20 cellular contexts compared by ENCODE assay signal in genomic region chr2:238081561-238081960, GRCh38. TPM values are rescaled to one million over a fixed set of nuclear protein-coding genes. Genes with fewer than 3 reads are reported as not detected.
"Had no signal": no experiment of that assay in that cellular context is flagged by ENCODE, and none has a peak within 500 bp of the region (broad histone marks: within the 10 kb centered on the region; RNA-seq: fewer than 3 reads in every experiment).

No MANE protein-coding gene starts in this region.

- ATAC-seq: gastrocnemius medialis; lower lobe of right lung; naive thymus-derived CD4-positive, alpha-beta T cell; psoas muscle; stimulated activated effector memory CD8-positive, alpha-beta T cell treated with anti-CD3 and anti-CD28 coated beads, Interleukin-12 subunit alpha, Interleukin-12 subunit beta, amount 100 ng/mL, for 72 hours; stimulated activated naive CD8-positive, alpha-beta T cell treated with anti-CD3 and anti-CD28 coated beads, Interleukin-15, amount 100 ng/mL, for 72 hours had no signal

- H3K4me1 ChIP-seq: colonic mucosa, esophagus squamous epithelium, gastrocnemius medialis, lower lobe of right lung, neural progenitor cell, psoas muscle, testis had no signal

- H3K27ac ChIP-seq: colonic mucosa, esophagus squamous epithelium, gastrocnemius medialis, lower lobe of right lung, neural progenitor cell, ovary, psoas muscle, skin epidermis, testis had no signal

- H3K4me3 Mint-ChIP-seq: activated T-cell treated with anti-CD3 and anti-CD28 coated beads, Interleukin-2, amount 50 U/mL, for 24 hours; naive thymus-derived CD4-positive, alpha-beta T cell; neural progenitor cell; stimulated activated effector memory CD8-positive, alpha-beta T cell treated with anti-CD3 and anti-CD28 coated beads, Interleukin-12 subunit alpha, Interleukin-12 subunit beta, amount 100 ng/mL, for 72 hours; stimulated activated naive CD8-positive, alpha-beta T cell treated with anti-CD3 and anti-CD28 coated beads, Interleukin-15, amount 100 ng/mL, for 72 hours had no signal

- H3K4me3 ChIP-seq: colonic mucosa, esophagus squamous epithelium, gastrocnemius medialis, lower lobe of right lung, neural progenitor cell, ovary, psoas muscle, skin epidermis, testis had no signal

- DNase-seq: activated naive CD4-positive, alpha-beta T cell treated with Interleukin-2 at 50 U/mL for 16 hours; activated T-cell treated with anti-CD3 and anti-CD28 coated beads, Interleukin-2, amount 50 U/mL, for 24 hours; colonic mucosa; esophagus squamous epithelium; gastrocnemius medialis; islet precursor cell; left cardiac atrium; lower lobe of right lung; ovary; right cardiac atrium; stimulated activated CD4-positive, alpha-beta T cell treated with anti-CD3 and anti-CD28 coated beads, Interleukin-2, amount 100 ng/mL, for 24 hours; stimulated activated naive CD8-positive, alpha-beta T cell treated with anti-CD3 and anti-CD28 coated beads, Interleukin-15, amount 100 ng/mL, for 72 hours; T-helper 1 cell; testis; trophoblast cell had no signal

- H3K9me3 Mint-ChIP-seq: activated T-cell treated with anti-CD3 and anti-CD28 coated beads, Interleukin-2, amount 50 U/mL, for 24 hours; stimulated activated effector memory CD8-positive, alpha-beta T cell treated with anti-CD3 and anti-CD28 coated beads, Interleukin-12 subunit alpha, Interleukin-12 subunit beta, amount 100 ng/mL, for 72 hours; stimulated activated naive CD8-positive, alpha-beta T cell treated with anti-CD3 and anti-CD28 coated beads, Interleukin-15, amount 100 ng/mL, for 72 hours had no signal

- H3K27ac Mint-ChIP-seq: activated T-cell treated with anti-CD3 and anti-CD28 coated beads, Interleukin-2, amount 50 U/mL, for 24 hours; naive thymus-derived CD4-positive, alpha-beta T cell; neural progenitor cell; stimulated activated effector memory CD8-positive, alpha-beta T cell treated with anti-CD3 and anti-CD28 coated beads, Interleukin-12 subunit alpha, Interleukin-12 subunit beta, amount 100 ng/mL, for 72 hours had no signal

- H3K36me3 ChIP-seq: colonic mucosa, ovary had no signal

- H3K27me3 ChIP-seq: colonic mucosa, esophagus squamous epithelium, gastrocnemius medialis, neural progenitor cell, ovary, testis had no signal

- H3K9me3 ChIP-seq: colonic mucosa, esophagus squamous epithelium, gastrocnemius medialis, lower lobe of right lung, ovary, psoas muscle, testis had no signal

- H3K4me1 Mint-ChIP-seq: neural progenitor cell; stimulated activated effector memory CD8-positive, alpha-beta T cell treated with anti-CD3 and anti-CD28 coated beads, Interleukin-12 subunit alpha, Interleukin-12 subunit beta, amount 100 ng/mL, for 72 hours had no signal

- H3K27me3 Mint-ChIP-seq: activated T-cell treated with anti-CD3 and anti-CD28 coated beads, Interleukin-2, amount 50 U/mL, for 24 hours; naive thymus-derived CD4-positive, alpha-beta T cell; stimulated activated naive CD8-positive, alpha-beta T cell treated with anti-CD3 and anti-CD28 coated beads, Interleukin-15, amount 100 ng/mL, for 72 hours had no signal

RNA-seq across cellular contexts. Expression of gene KLHL30, which starts 56.9 kb away (rescaled TPM):
- total RNA-seq: naive thymus-derived CD4-positive, alpha-beta T cell had no signal
